15 cellular contexts compared by ENCODE assay signal in genomic region chr22:33726294-33726711, GRCh38.
DNase-seq lines count a peak whose midpoint lies in the region; ATAC-seq, FAIRE-seq and TF ChIP-seq lines count a peak whose summit lies in the region.
"Had no signal": no experiment of that assay in that cellular context is flagged by ENCODE, and none has a peak within 500 bp of the region (broad histone marks: within the 10 kb centered on the region; RNA-seq: fewer than 3 reads in every experiment).

No MANE protein-coding gene starts in this region.

- DNase-seq in A172 (ENCODE audit: low spot score) = peak; percentile 66
- peak; percentile 1 for DNase-seq in HT1080 (ENCODE audit: low read depth)
- peak; percentile 6 for DNase-seq in cerebellum (ENCODE audit: low spot score)
- peak; percentile 47 for DNase-seq in kidney tubule cell (ENCODE audit: low spot score)
- DNase-seq in NCI-H1694 (lab: John Stamatoyannopoulos, UW) = no peak
- DNase-seq in activated CD4-positive, alpha-beta T cell treated with anti-CD3 and anti-CD28 coated beads for 4 hours = no peak
- DNase-seq in GM12892 (ENCODE audit: insufficient read length) = no peak
- DNase-seq: activated CD8-positive, alpha-beta memory T cell treated with anti-CD3 and anti-CD28 coated beads, Interleukin-2, amount 50 U/mL, for 4 hours; activated naive CD8-positive, alpha-beta T cell treated with anti-CD3 and anti-CD28 coated beads for 36 hours; DMS153; effector CD4-positive, alpha-beta T cell; MM.1S; NCI-H2171 treated with DMSO at 0.1 percent for 48 hours had no signal

- no peak for FAIRE-seq in GM12892 (lab: Jason Lieb, UNC)

- no peak for TF ChIP-seq POLR2A in GM12892 (IDR thresholded peaks at IDR 0.05; ENCODE audit: low read depth, low read length)

- ATAC-seq in HG03159 (IDR thresholded peaks at IDR 0.05; ENCODE audit: unreplicated experiment) = no peak
- ATAC-seq: GM23338 had no signal

Comparison
In these comparisons a context has a peak if more than half of its experiments do, and no peak if none do; other contexts are left out.
1. DNase-seq: peak in A172 (single experiment), HT1080 (single experiment), cerebellum (single experiment) and kidney tubule cell (single experiment); none in NCI-H1694 (single experiment), activated CD4-positive, alpha-beta T cell treated with anti-CD3 and anti-CD28 coated beads for 4 hours (0 of 2) and GM12892 (single experiment).